Comparison of ENCODE assay signal across 1 cellular context in the genomic region with DNA sequence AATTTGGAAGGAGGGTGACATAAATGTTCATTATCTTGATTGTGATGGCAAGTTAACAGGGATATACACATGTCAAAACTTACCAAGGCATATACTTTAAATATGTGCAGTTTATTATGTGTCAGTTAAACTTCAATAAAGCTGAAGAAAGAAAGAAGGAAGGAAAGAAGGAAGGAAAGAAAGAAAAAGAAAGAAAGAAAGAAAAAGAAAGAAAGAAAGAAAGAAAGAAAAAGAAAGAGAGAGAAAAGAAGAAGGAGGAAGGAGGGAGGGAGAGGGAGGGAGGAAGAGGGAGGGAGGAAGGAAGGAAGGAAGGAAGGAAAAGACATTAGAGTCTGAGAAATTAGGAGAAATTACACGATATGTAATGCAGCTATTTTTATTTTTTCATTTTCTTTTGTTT.
TF ChIP-seq lines count a peak whose summit lies in the region.

No MANE protein-coding gene starts in this region.

TF ChIP-seq in HepG2, 621 proteins besides CTCF, POLR2A, EP300 and RAD21:
- no peak for TF ChIP-seq MEIS1 (CRISPR knock-in tag; IDR thresholded peaks at IDR 0.05; ENCODE audit: borderline replicate concordance)
- peak; percentile 8 for TF ChIP-seq HNRNPK (IDR thresholded peaks at IDR 0.05; ENCODE audit: low read depth, low read length, poor library complexity, severe bottlenecking)
